ENCODE assay signal across 1 cellular context in the genomic region with DNA sequence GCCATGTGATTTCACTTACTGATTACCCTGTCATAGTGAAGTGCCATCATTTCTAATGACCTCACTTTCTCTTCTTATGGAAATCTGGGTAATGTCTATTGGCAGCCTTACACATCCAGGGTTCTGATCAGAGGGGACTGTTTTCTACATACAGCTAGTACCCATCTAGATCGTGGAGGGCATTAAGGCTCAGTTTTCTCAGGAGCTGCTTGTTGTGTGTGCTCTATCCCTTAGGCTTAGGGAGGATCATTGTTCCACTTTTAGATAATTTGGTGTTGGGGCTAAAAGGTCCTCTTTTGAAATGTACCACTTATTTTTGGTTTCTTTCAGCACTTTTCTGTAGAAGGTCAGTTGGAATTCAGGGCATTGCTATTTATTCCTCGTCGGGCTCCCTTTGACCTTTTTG.
TF ChIP-seq lines count a peak whose summit lies in the region.

No MANE protein-coding gene starts in this region.

TF ChIP-seq in A549, 52 proteins besides CTCF, POLR2A, EP300 and RAD21:
- TF ChIP-seq RARB (CRISPR knock-in tag; IDR thresholded peaks at IDR 0.05) = no peak
- no peak for TF ChIP-seq KDM1A (IDR thresholded peaks at IDR 0.05; ENCODE audit: low read depth)
- no peak for TF ChIP-seq HDAC2 (IDR thresholded peaks at IDR 0.05)
- TF ChIP-seq HOXA7 (CRISPR knock-in tag; IDR thresholded peaks at IDR 0.05) = no peak
- TF ChIP-seq BHLHE40 (IDR thresholded peaks at IDR 0.05; ENCODE audit: low read depth, low read length) = no peak
- TF ChIP-seq FOSL2 (IDR thresholded peaks at IDR 0.05) = no peak
- TF ChIP-seq FOSL2 (CRISPR knock-in tag; IDR thresholded peaks at IDR 0.05) = no peak
- no peak for TF ChIP-seq FOSB (CRISPR knock-in tag; IDR thresholded peaks at IDR 0.05)
- TF ChIP-seq RFX5 (IDR thresholded peaks at IDR 0.05) = no peak
- TF ChIP-seq KDM5A (IDR thresholded peaks at IDR 0.05) = no peak
- TF ChIP-seq GATA3 (IDR thresholded peaks at IDR 0.05; ENCODE audit: borderline replicate concordance) = no peak
- TF ChIP-seq ESRRA (IDR thresholded peaks at IDR 0.05; ENCODE audit: borderline replicate concordance, low read length) = no peak
- TF ChIP-seq CHD2 (IDR thresholded peaks at IDR 0.05; ENCODE audit: low read length, partially characterized antibody) = no peak
- TF ChIP-seq, protein P1, sequence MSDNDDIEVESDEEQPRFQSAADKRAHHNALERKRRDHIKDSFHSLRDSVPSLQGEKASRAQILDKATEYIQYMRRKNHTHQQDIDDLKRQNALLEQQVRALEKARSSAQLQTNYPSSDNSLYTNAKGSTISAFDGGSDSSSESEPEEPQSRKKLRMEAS (IDR thresholded peaks at IDR 0.05) = no peak
